Comparison of ENCODE assay signal across 17 cellular contexts in genomic region chr2:173099804-173100203, GRCh38. TPM values are rescaled to one million over a fixed set of nuclear protein-coding genes. Genes with fewer than 3 reads are reported as not detected.
DNase-seq lines count a peak whose midpoint lies in the region; ATAC-seq, FAIRE-seq and TF ChIP-seq lines count a peak whose summit lies in the region.
"Had no signal": no experiment of that assay in that cellular context is flagged by ENCODE, and none has a peak within 500 bp of the region (broad histone marks: within the 10 kb centered on the region; RNA-seq: fewer than 3 reads in every experiment).

No MANE protein-coding gene starts in this region.

- BruUV-seq in MCF 10A (replicated peaks; lab: Mats Ljungman, UMichigan) = no TSS peak

- peak overlapping the region; percentile 79 for H3K27ac Mint-ChIP-seq in MCF 10A (ENCODE audit: low read depth, unreplicated experiment)
- H3K27ac Mint-ChIP-seq in activated T-helper 2 cell treated with anti-CD3 and anti-CD28 coated beads, Interferon-gamma antibody, Interleukin-2, Interleukin-4, amounts not matched to agents 10 μg/mL and 5 μg/mL and 100 μg/mL, durations not matched to agents 14 hours and 24 hours and 36 hours = peak overlapping the region; percentile 79
- H3K27ac Mint-ChIP-seq: CD4-positive, CD25-positive, alpha-beta regulatory T cell; HFFc6 had no signal

- peaks cover 19% of the 10 kb centered on the region for H3K4me1 Mint-ChIP-seq in MCF 10A (ENCODE audit: insufficient read depth, unreplicated experiment)
- H3K4me1 Mint-ChIP-seq in activated T-helper 2 cell treated with anti-CD3 and anti-CD28 coated beads, Interferon-gamma antibody, Interleukin-2, Interleukin-4, amounts not matched to agents 10 μg/mL and 5 μg/mL and 100 μg/mL, durations not matched to agents 14 hours and 24 hours and 36 hours (ENCODE audit: low read depth) = peaks cover 47% of the 10 kb centered on the region

- TF ChIP-seq POLR2A in breast epithelium (IDR thresholded peaks at IDR 0.05) = no peak

- no peaks in the 10 kb centered on the region for H3K27me3 Mint-ChIP-seq in MCF 10A (ENCODE audit: insufficient read depth, unreplicated experiment)
- H3K27me3 Mint-ChIP-seq in activated T-helper 2 cell treated with anti-CD3 and anti-CD28 coated beads, Interferon-gamma antibody, Interleukin-2, Interleukin-4, amounts not matched to agents 10 μg/mL and 5 μg/mL and 100 μg/mL, durations not matched to agents 14 hours and 24 hours and 36 hours (ENCODE audit: low read depth) = no peaks in the 10 kb centered on the region
- H3K27me3 Mint-ChIP-seq: CD4-positive, CD25-positive, alpha-beta regulatory T cell had no signal

- no peaks in the 10 kb centered on the region for H3K9me3 ChIP-seq in breast epithelium
- H3K9me3 ChIP-seq: Caco-2 had no signal

- POLR2A ChIA-PET in MCF 10A (lab: Yijun Ruan, JAX) = interaction anchor here (1.2 to 2.9 kb wide), 5 partner anchors 8 to 24 kb away, joined by 3 to 19 read pairs (median 4); no protein-coding TSS in a partner anchor

- intact Hi-C loops in MCF 10A (cut with micrococcal nuclease) (no loop called here), breast epithelium (cut with DNase I; ENCODE audit: low total_unique reads) (no loop called here)
- intact Hi-C loops in activated T-helper 2 cell treated with anti-CD3 and anti-CD28 coated beads, Interferon-gamma antibody, Interleukin-2, Interleukin-4, amounts not matched to agents 10 μg/mL and 5 μg/mL and 100 μg/mL, durations not matched to agents 14 hours and 24 hours and 36 hours (cut with micrococcal nuclease) = no loop called here

- no peak overlapping the region for H3K4me3 Mint-ChIP-seq in MCF 10A (ENCODE audit: unreplicated experiment)
- H3K4me3 Mint-ChIP-seq in activated T-helper 2 cell treated with anti-CD3 and anti-CD28 coated beads, Interferon-gamma antibody, Interleukin-2, Interleukin-4, amounts not matched to agents 10 μg/mL and 5 μg/mL and 100 μg/mL, durations not matched to agents 14 hours and 24 hours and 36 hours (ENCODE audit: low read depth) = no peak overlapping the region
- H3K4me3 Mint-ChIP-seq: CD4-positive, CD25-positive, alpha-beta regulatory T cell; HFFc6 had no signal

- H3K4me3 ChIP-seq in breast epithelium = no peak overlapping the region

- ATAC-seq in GM19351 (IDR thresholded peaks at IDR 0.05; ENCODE audit: unreplicated experiment) = peak; percentile 47
- ATAC-seq: HepG2 had no signal

- no peaks in the 10 kb centered on the region for H3K27me3 ChIP-seq in breast epithelium

- H3K27ac ChIP-seq in breast epithelium = no peak overlapping the region
- H3K27ac ChIP-seq: KMS-11 had no signal

- H3K36me3 ChIP-seq in breast epithelium = no peaks in the 10 kb centered on the region

- CTCF ChIA-PET in MCF 10A (lab: Yijun Ruan, JAX) = interaction anchor here (0.6 to 1.0 kb wide), 2 partner anchors 68 to 76 kb away, joined by 3 read pairs; no protein-coding TSS in a partner anchor

- H3K9me3 Mint-ChIP-seq in MCF 10A (ENCODE audit: unreplicated experiment) = no peaks in the 10 kb centered on the region
- H3K9me3 Mint-ChIP-seq in activated T-helper 2 cell treated with anti-CD3 and anti-CD28 coated beads, Interferon-gamma antibody, Interleukin-2, Interleukin-4, amounts not matched to agents 10 μg/mL and 5 μg/mL and 100 μg/mL, durations not matched to agents 14 hours and 24 hours and 36 hours = no peaks in the 10 kb centered on the region
- H3K9me3 Mint-ChIP-seq: CD4-positive, CD25-positive, alpha-beta regulatory T cell; HFFc6 had no signal

- FAIRE-seq in urothelium cell line (lab: Jason Lieb, UNC) = peak; percentile 32
- FAIRE-seq: HepG2 had no signal

- H3K4me1 ChIP-seq in breast epithelium = no peaks in the 10 kb centered on the region

- peaks cover 25% of the 10 kb centered on the region for H3K36me3 Mint-ChIP-seq in MCF 10A (ENCODE audit: insufficient read depth, unreplicated experiment)
- peaks cover 18% of the 10 kb centered on the region for H3K36me3 Mint-ChIP-seq in activated T-helper 2 cell treated with anti-CD3 and anti-CD28 coated beads, Interferon-gamma antibody, Interleukin-2, Interleukin-4, amounts not matched to agents 10 μg/mL and 5 μg/mL and 100 μg/mL, durations not matched to agents 14 hours and 24 hours and 36 hours (ENCODE audit: low read depth)
- H3K36me3 Mint-ChIP-seq: CD4-positive, CD25-positive, alpha-beta regulatory T cell had no signal

- DNase-seq in MCF 10A (ENCODE audit: unreplicated experiment) = no peak
- DNase-seq in breast epithelium (ENCODE audit: low spot score in 2 of 2) = no peak
- no peak for DNase-seq in activated T-helper 2 cell treated with anti-CD3 and anti-CD28 coated beads, Interferon-gamma antibody, Interleukin-2, Interleukin-4, amounts not matched to agents 10 μg/mL and 5 μg/mL and 100 μg/mL, durations not matched to agents 14 hours and 24 hours and 36 hours (ENCODE audit: low spot score)
- DNase-seq in urothelium cell line (ENCODE audit: low spot score) = no peak
- no peak for DNase-seq in NCI-H1930 (lab: John Stamatoyannopoulos, UW)
- no peak for DNase-seq in islet precursor cell
- DNase-seq: Caco-2; CD4-positive, CD25-positive, alpha-beta regulatory T cell; HFFc6; NCI-H1048; NCI-H146; NCI-H2107; NCI-H69; SIG-M5 had no signal

- TF ChIP-seq CTCF in MCF 10A (IDR thresholded peaks at IDR 0.05; ENCODE audit: unreplicated experiment) = no peak
- no peak for TF ChIP-seq CTCF in breast epithelium (IDR thresholded peaks at IDR 0.05)

RNA-seq across cellular contexts. Expression of gene MAP3K20, which starts 24.2 kb away (rescaled TPM):
- total RNA-seq in MCF 10A (2022) (134 and 150 TPM in 2 replicates), breast epithelium (10 to 100 TPM; 34.8 to 67.0 (median 42.9) TPM)
- total RNA-seq in activated T-helper 2 cell treated with anti-CD3 and anti-CD28 coated beads, Interferon-gamma antibody, Interleukin-2, Interleukin-4, amounts not matched to agents 10 μg/mL and 5 μg/mL and 100 μg/mL, durations not matched to agents 14 hours and 24 hours and 36 hours = 26.5 and 26.8 TPM in 2 replicates
